ENCODE assay signal across 1 cellular context in genomic region chr4:52051213-52051614, GRCh38.
TF ChIP-seq lines count a peak whose summit lies in the region.

TSS of gene SPATA18 (plus strand) at chr4:52051304. CDS start at chr4:52051705, 401 bp downstream.

TF ChIP-seq in HepG2, 621 proteins besides CTCF, POLR2A, EP300 and RAD21 (continued from another document):
- peak; percentile 39; the same call in 1 of the 2 replicates for TF ChIP-seq HINFP (CRISPR knock-in tag; IDR thresholded peaks at IDR 0.05; ENCODE audit: low read depth)
- TF ChIP-seq GZF1 (CRISPR knock-in tag; IDR thresholded peaks at IDR 0.05) = no peak
- TF ChIP-seq ZNF563 (CRISPR knock-in tag; IDR thresholded peaks at IDR 0.05) = no peak
- TF ChIP-seq EEA1 (CRISPR knock-in tag; IDR thresholded peaks at IDR 0.05; ENCODE audit: borderline replicate concordance) = no peak; the same call in 1 of the 2 replicates
- TF ChIP-seq SP5 (CRISPR knock-in tag; IDR thresholded peaks at IDR 0.05; ENCODE audit: borderline replicate concordance, low read depth) = no peak
- no peak for TF ChIP-seq ZBTB44 (CRISPR knock-in tag; IDR thresholded peaks at IDR 0.05)
- TF ChIP-seq SETDB1 (CRISPR knock-in tag; IDR thresholded peaks at IDR 0.05; ENCODE audit: borderline replicate concordance) = no peak
- no peak for TF ChIP-seq FOXJ3 (CRISPR knock-in tag; IDR thresholded peaks at IDR 0.05; ENCODE audit: borderline replicate concordance)
- TF ChIP-seq ZNF354B (CRISPR knock-in tag; IDR thresholded peaks at IDR 0.05) = no peak
- TF ChIP-seq PAX8 (CRISPR knock-in tag; IDR thresholded peaks at IDR 0.05; ENCODE audit: borderline replicate concordance) = 0 out of 2 replicates have a peak, but pooled peaks have one; percentile 34
- TF ChIP-seq NFE2L2 (IDR thresholded peaks at IDR 0.05; ENCODE audit: low read length) = no peak
- no peak for TF ChIP-seq CREB1 (IDR thresholded peaks at IDR 0.05)
- no peak for TF ChIP-seq CREB1 (CRISPR knock-in tag; IDR thresholded peaks at IDR 0.05)
- peak; percentile 78; the same call in 1 of the 2 replicates for TF ChIP-seq MTA1 (CRISPR knock-in tag; IDR thresholded peaks at IDR 0.05; ENCODE audit: borderline replicate concordance)
- TF ChIP-seq HNF1A (IDR thresholded peaks at IDR 0.05; ENCODE audit: low read depth) = no peak
- 0 out of 2 replicates have a peak, but pooled peaks have one; percentile 38 for TF ChIP-seq HNF1A (CRISPR knock-in tag; IDR thresholded peaks at IDR 0.05; ENCODE audit: borderline replicate concordance)
- TF ChIP-seq ZNF724P (CRISPR knock-in tag; IDR thresholded peaks at IDR 0.05; ENCODE audit: borderline replicate concordance) = 0 out of 2 replicates have a peak, but pooled peaks have one; percentile 48
- peak; percentile 74 for TF ChIP-seq RBFOX2 (IDR thresholded peaks at IDR 0.05; ENCODE audit: low read depth, low read length)
